In genomic region chr10:79161557-79161956, GRCh38 we compare ENCODE assay signal across 25 cellular contexts.
DNase-seq lines count a peak whose midpoint lies in the region; ATAC-seq, FAIRE-seq and TF ChIP-seq lines count a peak whose summit lies in the region.
"Had no signal": no experiment of that assay in that cellular context is flagged by ENCODE, and none has a peak within 500 bp of the region (broad histone marks: within the 10 kb centered on the region; RNA-seq: fewer than 3 reads in every experiment).

No MANE protein-coding gene starts in this region.

- H3K27ac ChIP-seq in left ventricle myocardium inferior (replicated peaks) (peak overlapping the region; percentile 99), K562 (ENCODE audit: extremely low read depth, low read depth, low read length) (no peak overlapping the region)
- H3K27ac ChIP-seq: neutrophil had no signal

- intact Hi-C loops in left ventricle myocardium inferior (cut with micrococcal nuclease) (no loop called here), Right ventricle myocardium inferior (cut with DNase I) (no loop called here), K562 (cut with micrococcal nuclease) (no loop called here)
- intact Hi-C loops in activated T-helper 1 cell treated with anti-CD3 and anti-CD28 coated beads, Interleukin-12 subunit alpha, Interleukin-12 subunit beta, Interleukin-2, Interleukin-4 antibody, amounts not matched to agents 30 ng/mL and 10 ng/mL and 1 ng/mL, durations not matched to agents 14 hours and 24 hours and 36 hours (cut with micrococcal nuclease) = no loop called here

- peaks cover 0 to 2% (median 0%) of the 10 kb centered on the region in 3 donors for H3K36me3 Mint-ChIP-seq in naive thymus-derived CD8-positive, alpha-beta T cell
- peaks cover 5% of the 10 kb centered on the region for H3K36me3 Mint-ChIP-seq in type B pancreatic cell
- no peaks in the 10 kb centered on the region for H3K36me3 Mint-ChIP-seq in activated CD4-positive, alpha-beta memory T cell treated with anti-CD3 and anti-CD28 coated beads, Interleukin-2, amount 10 ng/mL, durations not matched to agents 7 days and 5 days (ENCODE audit: low read depth)
- no peaks in the 10 kb centered on the region for H3K36me3 Mint-ChIP-seq in activated T-helper 1 cell treated with anti-CD3 and anti-CD28 coated beads, Interleukin-12 subunit alpha, Interleukin-12 subunit beta, Interleukin-2, Interleukin-4 antibody, amounts not matched to agents 30 ng/mL and 10 ng/mL and 1 ng/mL, durations not matched to agents 14 hours and 24 hours and 36 hours (ENCODE audit: low read depth)

- peak overlapping the region in 6 of 10 donors; percentile 39 to 82 (median 73) for H3K27ac Mint-ChIP-seq in naive thymus-derived CD8-positive, alpha-beta T cell
- H3K27ac Mint-ChIP-seq in type B pancreatic cell = peak overlapping the region; percentile 81
- H3K27ac Mint-ChIP-seq in activated CD4-positive, alpha-beta memory T cell treated with anti-CD3 and anti-CD28 coated beads, Interleukin-2, amount 10 ng/mL, durations not matched to agents 7 days and 5 days = no peak overlapping the region
- no peak overlapping the region for H3K27ac Mint-ChIP-seq in activated T-helper 1 cell treated with anti-CD3 and anti-CD28 coated beads, Interleukin-12 subunit alpha, Interleukin-12 subunit beta, Interleukin-2, Interleukin-4 antibody, amounts not matched to agents 30 ng/mL and 10 ng/mL and 1 ng/mL, durations not matched to agents 14 hours and 24 hours and 36 hours

- no peak overlapping the region for H3K4me2 ChIP-seq in K562 (ENCODE audit: insufficient read depth, low read length)

- peaks cover 5% of the 10 kb centered on the region; the same call in 1 of the 3 replicates for H3K79me2 ChIP-seq in K562 (ENCODE audit: control insufficient read depth, insufficient read depth, low read length)

- TF ChIP-seq CTCF in left ventricle myocardium inferior (IDR thresholded peaks at IDR 0.05; ENCODE audit: borderline replicate concordance) (no peak), K562 (IDR thresholded peaks at IDR 0.05 in 2 of 3, conservative IDR thresholded peaks at IDR 0.05 in 1 of 3; ENCODE audit: insufficient read depth in 2 of 3, low read depth in 1 of 3, low read length in 3 of 3) (no peak), type B pancreatic cell (conservative IDR thresholded peaks at IDR 0.05) (no peak)

- H3K27me3 ChIP-seq in left ventricle myocardium inferior (ENCODE audit: low read depth) (no peaks in the 10 kb centered on the region), K562 (ENCODE audit: control insufficient read depth in 2 of 2, insufficient read depth in 2 of 2, low read length in 2 of 2) (no peaks in the 10 kb centered on the region)
- H3K27me3 ChIP-seq: neutrophil had no signal

- TF ChIP-seq EP300 in K562 (IDR thresholded peaks at IDR 0.05; ENCODE audit: low read length) = no peak

- H3K9me3 ChIP-seq in left ventricle myocardium inferior (replicated peaks) = no peaks in the 10 kb centered on the region
- no peaks in the 10 kb centered on the region for H3K9me3 ChIP-seq in K562 (replicated peaks; ENCODE audit: control insufficient read depth, insufficient read depth, low read depth, low read length)
- H3K9me3 ChIP-seq: neutrophil had no signal

- ATAC-seq in Right ventricle myocardium inferior (no peak), K562 (no peak)
- ATAC-seq in naive thymus-derived CD8-positive, alpha-beta T cell = no peak
- ATAC-seq: esophagus mucosa had no signal

- no peak for FAIRE-seq in K562 (lab: Jason Lieb, UNC)
- FAIRE-seq: GM19239, H54, HTR-8/SVneo had no signal

- no peaks in the 10 kb centered on the region for H3K9me3 Mint-ChIP-seq in naive thymus-derived CD8-positive, alpha-beta T cell
- H3K9me3 Mint-ChIP-seq in type B pancreatic cell = no peaks in the 10 kb centered on the region
- no peaks in the 10 kb centered on the region for H3K9me3 Mint-ChIP-seq in activated CD4-positive, alpha-beta memory T cell treated with anti-CD3 and anti-CD28 coated beads, Interleukin-2, amount 10 ng/mL, durations not matched to agents 7 days and 5 days
- H3K9me3 Mint-ChIP-seq in activated T-helper 1 cell treated with anti-CD3 and anti-CD28 coated beads, Interleukin-12 subunit alpha, Interleukin-12 subunit beta, Interleukin-2, Interleukin-4 antibody, amounts not matched to agents 30 ng/mL and 10 ng/mL and 1 ng/mL, durations not matched to agents 14 hours and 24 hours and 36 hours = no peaks in the 10 kb centered on the region
- H3K9me3 Mint-ChIP-seq: CD4-positive, alpha-beta memory T cell; central memory CD8-positive, alpha-beta T cell had no signal

- peaks cover 18% of the 10 kb centered on the region for H3K36me3 ChIP-seq in left ventricle myocardium inferior
- H3K36me3 ChIP-seq in K562 (ENCODE audit: control insufficient read depth, insufficient read depth, low read length) = peaks cover 15% of the 10 kb centered on the region; the same call in 2 of the 3 replicates

- no peak for TF ChIP-seq RAD21 in K562 (CRISPR knock-in tag; conservative IDR thresholded peaks at IDR 0.05 in 1 of 2, IDR thresholded peaks at IDR 0.05 in 1 of 2)

- peaks cover 2 to 14% (median 9%) of the 10 kb centered on the region in 4 donors for H3K4me1 Mint-ChIP-seq in naive thymus-derived CD8-positive, alpha-beta T cell
- peaks cover 59% of the 10 kb centered on the region for H3K4me1 Mint-ChIP-seq in type B pancreatic cell (ENCODE audit: unreplicated experiment)
- no peaks in the 10 kb centered on the region for H3K4me1 Mint-ChIP-seq in activated CD4-positive, alpha-beta memory T cell treated with anti-CD3 and anti-CD28 coated beads, Interleukin-2, amount 10 ng/mL, durations not matched to agents 7 days and 5 days
- H3K4me1 Mint-ChIP-seq in activated T-helper 1 cell treated with anti-CD3 and anti-CD28 coated beads, Interleukin-12 subunit alpha, Interleukin-12 subunit beta, Interleukin-2, Interleukin-4 antibody, amounts not matched to agents 30 ng/mL and 10 ng/mL and 1 ng/mL, durations not matched to agents 14 hours and 24 hours and 36 hours (ENCODE audit: low read depth) = no peaks in the 10 kb centered on the region
- H3K4me1 Mint-ChIP-seq: central memory CD8-positive, alpha-beta T cell had no signal

- H3K9ac ChIP-seq in K562 (ENCODE audit: insufficient read depth in 1 of 2, low read depth in 2 of 2, low read length in 2 of 2) = no peak overlapping the region

- 0 out of 2 replicates have a peak, but pooled peaks cover 20% of the 10 kb centered on the region for H4K20me1 ChIP-seq in K562 (replicated peaks; ENCODE audit: control insufficient read depth, insufficient read depth, low read length)

- WGBS in K562 (ENCODE audit: insufficient coverage, low coverage, missing lambda C conversion rate) = 56% methylated on average over 5 of the region's 5 CpGs

- POLR2A ChIA-PET in K562 (lab: Yijun Ruan, JAX) = no interaction called here
- POLR2A ChIA-PET in naive thymus-derived CD8-positive, alpha-beta T cell (lab: Charles Lee) = no interaction called here
- POLR2A ChIA-PET in activated CD4-positive, alpha-beta memory T cell treated with anti-CD3 and anti-CD28 coated beads, Interleukin-2, amount 10 ng/mL, durations not matched to agents 7 days and 5 days (lab: Charles Lee) = no interaction called here

- H3K4me1 ChIP-seq in left ventricle myocardium inferior (peaks cover 98% of the 10 kb centered on the region), K562 (replicated peaks in 1 of 2; ENCODE audit: control insufficient read depth in 2 of 2, insufficient read depth in 2 of 2, low read length in 2 of 2) (peaks cover 24 to 77% of the 10 kb centered on the region in 2 experiments)

- no peaks in the 10 kb centered on the region for H3K9me1 ChIP-seq in K562 (ENCODE audit: control insufficient read depth, insufficient read depth, low read length)

- no peak overlapping the region for H3K4me3 Mint-ChIP-seq in naive thymus-derived CD8-positive, alpha-beta T cell
- H3K4me3 Mint-ChIP-seq in type B pancreatic cell = no peak overlapping the region
- H3K4me3 Mint-ChIP-seq in activated CD4-positive, alpha-beta memory T cell treated with anti-CD3 and anti-CD28 coated beads, Interleukin-2, amount 10 ng/mL, durations not matched to agents 7 days and 5 days = no peak overlapping the region
- no peak overlapping the region for H3K4me3 Mint-ChIP-seq in activated T-helper 1 cell treated with anti-CD3 and anti-CD28 coated beads, Interleukin-12 subunit alpha, Interleukin-12 subunit beta, Interleukin-2, Interleukin-4 antibody, amounts not matched to agents 30 ng/mL and 10 ng/mL and 1 ng/mL, durations not matched to agents 14 hours and 24 hours and 36 hours
- H3K4me3 Mint-ChIP-seq: CD4-positive, alpha-beta memory T cell; central memory CD8-positive, alpha-beta T cell had no signal

- DNase-seq in left ventricle myocardium inferior (no peak), Right ventricle myocardium inferior (ENCODE audit: missing footprints) (no peak), K562 (ENCODE audit: extremely low read depth in 1 of 4, low spot score in 3 of 4) (no peak), type B pancreatic cell (ENCODE audit: extremely low spot score, unreplicated experiment) (no peak), NCI-H1105 (lab: John Stamatoyannopoulos, UW) (no peak)
- DNase-seq in naive thymus-derived CD8-positive, alpha-beta T cell = no peak
- no peak for DNase-seq in activated CD4-positive, alpha-beta memory T cell treated with anti-CD3 and anti-CD28 coated beads, Interleukin-2, amount 10 ng/mL, durations not matched to agents 7 days and 5 days
- no peak for DNase-seq in activated T-helper 1 cell treated with anti-CD3 and anti-CD28 coated beads, Interleukin-12 subunit alpha, Interleukin-12 subunit beta, Interleukin-2, Interleukin-4 antibody, amounts not matched to agents 30 ng/mL and 10 ng/mL and 1 ng/mL, durations not matched to agents 14 hours and 24 hours and 36 hours (ENCODE audit: low spot score)
- DNase-seq: activated CD4-positive, alpha-beta T cell treated with anti-CD3 and anti-CD28 coated beads for 48 hours; activated CD8-positive, alpha-beta memory T cell treated with anti-CD3 and anti-CD28 coated beads, Interleukin-2, amount 50 U/mL, for 4 hours; activated effector memory CD4-positive, alpha-beta T cell treated with anti-CD3 and anti-CD28 coated beads, Interleukin-2, amount 50 U/mL, for 16 hours; amniotic stem cell; CD4-positive, alpha-beta memory T cell; DMS53; Karpas-422; NCI-H1048; NCI-H1930; OCI-M1; SIG-M5 had no signal

- in situ Hi-C loops in K562 (cut with MboI) = no loop called here

- no peak overlapping the region for H2AFZ ChIP-seq in K562 (ENCODE audit: low read depth, low read length)

- no TSS peak for BruUV-seq in K562 (replicated peaks; lab: Mats Ljungman, UMichigan)

- H3K4me3 ChIP-seq in left ventricle myocardium inferior (no peak overlapping the region), K562 (no peak overlapping the region)

- CTCF ChIA-PET in K562 (lab: Yijun Ruan, JAX; ENCODE audit: low intra/inter-chr PET ratio) = no interaction called here
- CTCF ChIA-PET in activated CD4-positive, alpha-beta memory T cell treated with anti-CD3 and anti-CD28 coated beads, Interleukin-2, amount 10 ng/mL, durations not matched to agents 7 days and 5 days (lab: Charles Lee) = no interaction called here

- TF ChIP-seq POLR2A in K562 (conservative IDR thresholded peaks at IDR 0.05) = no peak

- H3K27me3 Mint-ChIP-seq in naive thymus-derived CD8-positive, alpha-beta T cell = no peaks in the 10 kb centered on the region
- no peaks in the 10 kb centered on the region for H3K27me3 Mint-ChIP-seq in type B pancreatic cell
- no peaks in the 10 kb centered on the region for H3K27me3 Mint-ChIP-seq in activated CD4-positive, alpha-beta memory T cell treated with anti-CD3 and anti-CD28 coated beads, Interleukin-2, amount 10 ng/mL, durations not matched to agents 7 days and 5 days
- H3K27me3 Mint-ChIP-seq in activated T-helper 1 cell treated with anti-CD3 and anti-CD28 coated beads, Interleukin-12 subunit alpha, Interleukin-12 subunit beta, Interleukin-2, Interleukin-4 antibody, amounts not matched to agents 30 ng/mL and 10 ng/mL and 1 ng/mL, durations not matched to agents 14 hours and 24 hours and 36 hours (ENCODE audit: insufficient read depth) = peaks cover 2% of the 10 kb centered on the region
- H3K27me3 Mint-ChIP-seq: CD4-positive, alpha-beta memory T cell; central memory CD8-positive, alpha-beta T cell had no signal

Comparison
In these comparisons a context has a peak if more than half of its experiments do, and no peak if none do; other contexts are left out.
1. H3K27ac Mint-ChIP-seq: peak in naive thymus-derived CD8-positive, alpha-beta T cell (6 of 10) and type B pancreatic cell (single experiment); none in activated CD4-positive, alpha-beta memory T cell treated with anti-CD3 and anti-CD28 coated beads, Interleukin-2, amount 10 ng/mL, durations not matched to agents 7 days and 5 days (single experiment) and activated T-helper 1 cell treated with anti-CD3 and anti-CD28 coated beads, Interleukin-12 subunit alpha, Interleukin-12 subunit beta, Interleukin-2, Interleukin-4 antibody, amounts not matched to agents 30 ng/mL and 10 ng/mL and 1 ng/mL, durations not matched to agents 14 hours and 24 hours and 36 hours (single experiment).